Comparison of ENCODE assay signal across 13 cellular contexts in genomic region chr9:95070549-95071021, GRCh38.
DNase-seq lines count a peak whose midpoint lies in the region; ATAC-seq and TF ChIP-seq lines count a peak whose summit lies in the region.
"Had no signal": no experiment of that assay in that cellular context is flagged by ENCODE, and none has a peak within 500 bp of the region (broad histone marks: within the 10 kb centered on the region; RNA-seq: fewer than 3 reads in every experiment).

No MANE protein-coding gene starts in this region.

- H3K4me2 ChIP-seq in parathyroid adenoma (ENCODE audit: low read length), result peak overlapping the region; percentile 10

- no peak overlapping the region for H2AFZ ChIP-seq in parathyroid adenoma

- ATAC-seq in heart right ventricle, result peak in 7 of 8 donors; percentile 24 to 74 (median 50)
- no peak for ATAC-seq in HG03108 (IDR thresholded peaks at IDR 0.05; ENCODE audit: unreplicated experiment)
- no peak for ATAC-seq in HG02885 (IDR thresholded peaks at IDR 0.05; ENCODE audit: poor library complexity, unreplicated experiment)

- H3K9me3 ChIP-seq in WERI-Rb-1 (ENCODE audit: severe bottlenecking) (no peaks in the 10 kb centered on the region), heart right ventricle (no peaks in the 10 kb centered on the region), parathyroid adenoma (ENCODE audit: control insufficient read depth, low read length) (no peaks in the 10 kb centered on the region), MG63 (no peaks in the 10 kb centered on the region)
- H3K9me3 ChIP-seq: spleen had no signal

- intact Hi-C loops in heart right ventricle (cut with DNase I), result loop anchor here in 1 of 10 donors (10.0 kb wide), 1 partner anchor 286 kb away; no protein-coding TSS in a partner anchor

- H3K9ac ChIP-seq in parathyroid adenoma, result no peak overlapping the region

- peaks cover 35 to 100% (median 96%) of the 10 kb centered on the region in 9 donors for H3K4me1 ChIP-seq in heart right ventricle
- peaks cover 14% of the 10 kb centered on the region for H3K4me1 ChIP-seq in parathyroid adenoma

- 37 to 40% methylated on average over 8 of the region's 8 CpGs for WGBS in heart right ventricle, 2 donors

- DNase-seq in WERI-Rb-1, result no peak
- DNase-seq in heart right ventricle, result no peak
- no peak for DNase-seq in AG08396 (ENCODE audit: low spot score)
- no peak for DNase-seq in MG63
- DNase-seq: amygdala; Calu3; effector CD8-positive, alpha-beta T cell; NCI-H1417; spleen had no signal

- TF ChIP-seq CTCF in 22Rv1 (IDR thresholded peaks at IDR 0.05), result no peak
- 0 out of 2 replicates have a peak, but pooled peaks have one; percentile 15 for TF ChIP-seq CTCF in WERI-Rb-1 (IDR thresholded peaks at IDR 0.05; ENCODE audit: low read depth, low read length)
- peak in 1 of 9 donors; percentile 25 for TF ChIP-seq CTCF in heart right ventricle (IDR thresholded peaks at IDR 0.05)
- no peak for TF ChIP-seq CTCF in parathyroid adenoma (IDR thresholded peaks at IDR 0.05)

- peaks cover 64% of the 10 kb centered on the region for H3K79me2 ChIP-seq in parathyroid adenoma

- H3K4me3 ChIP-seq in WERI-Rb-1 (ENCODE audit: low read depth, low read length) (no peak overlapping the region), heart right ventricle (no peak overlapping the region), parathyroid adenoma (ENCODE audit: low read depth, low read length) (peak overlapping the region; percentile 1), MG63 (no peak overlapping the region)
- H3K4me3 ChIP-seq: spleen had no signal

- H3K27me3 ChIP-seq in WERI-Rb-1 (ENCODE audit: insufficient read depth, low read depth, severe bottlenecking) (no peaks in the 10 kb centered on the region), heart right ventricle (no peaks in the 10 kb centered on the region), parathyroid adenoma (ENCODE audit: control insufficient read depth, insufficient read depth, low read length) (no peaks in the 10 kb centered on the region), MG63 (no peaks in the 10 kb centered on the region)
- H3K27me3 ChIP-seq: spleen had no signal

- peak overlapping the region; percentile 34 for H3K27ac ChIP-seq in 22Rv1
- no peak overlapping the region for H3K27ac ChIP-seq in WERI-Rb-1
- H3K27ac ChIP-seq in heart right ventricle, result peak overlapping the region in 8 of 10 donors; percentile 9 to 74 (median 53)
- no peak overlapping the region for H3K27ac ChIP-seq in parathyroid adenoma

- H3K36me3 ChIP-seq in WERI-Rb-1 (peaks cover 42% of the 10 kb centered on the region), heart right ventricle (peaks cover 0 to 89% (median 17%) of the 10 kb centered on the region in 9 donors), parathyroid adenoma (ENCODE audit: control insufficient read depth, insufficient read depth, low read length) (no peaks in the 10 kb centered on the region), MG63 (peaks cover 77% of the 10 kb centered on the region)

Comparison
In these comparisons a context has a peak if more than half of its experiments do, and no peak if none do; other contexts are left out.
1. H3K27ac ChIP-seq: peak in 22Rv1 (single experiment) and heart right ventricle (8 of 10); none in WERI-Rb-1 (single experiment) and parathyroid adenoma (single experiment).
2. ATAC-seq: peak in heart right ventricle (7 of 8); none in HG03108 (single experiment) and HG02885 (single experiment).